18 cellular contexts compared by ENCODE assay signal in the genomic region with DNA sequence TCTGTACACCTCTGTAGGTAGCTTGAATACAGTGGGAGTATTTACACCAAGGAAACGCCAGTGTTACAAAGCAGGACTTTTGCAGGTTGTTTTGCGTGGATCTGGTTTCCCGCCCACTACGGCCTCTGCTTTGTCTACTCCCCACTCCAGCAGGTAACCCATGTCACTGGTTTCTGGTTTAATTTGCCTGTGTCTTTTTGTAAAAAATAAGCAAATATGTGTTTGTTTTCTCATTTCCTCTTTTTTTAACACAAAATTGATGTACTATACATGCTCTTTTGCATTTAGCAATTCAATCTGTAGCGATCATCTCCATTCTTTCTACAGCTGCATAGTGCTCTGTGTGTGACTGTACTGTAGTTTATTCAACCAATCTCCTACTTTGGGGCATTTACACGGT.
"Had no signal": no experiment of that assay in that cellular context is flagged by ENCODE, and none has a peak within 500 bp of the region (broad histone marks: within the 10 kb centered on the region; RNA-seq: fewer than 3 reads in every experiment).

No MANE protein-coding gene starts in this region.

- H3K36me3 ChIP-seq: MG63, SJSA1 had no signal

- H3K27me3 ChIP-seq: MG63, SJSA1 had no signal

- FAIRE-seq: RCC 7860 had no signal

- H3K27ac ChIP-seq: SJSA1, SK-N-MC had no signal

- H3K4me3 ChIP-seq: MG63, SJSA1, SK-N-MC had no signal

- DNase-seq: KBM-7, MG63, NCI-H1092, NCI-H1105 treated with DMSO at 0.1 percent for 48 hours, NCI-H1417 treated with DMSO at 0.1 percent for 48 hours, NCI-H1694, NCI-H187 treated with DMSO at 0.1 percent for 48 hours, NCI-H2029 treated with DMSO at 0.1 percent for 48 hours, NCI-H2171 treated with DMSO at 0.1 percent for 48 hours, NCI-H446 treated with DMSO at 0.1 percent for 48 hours, NCI-H526, Right ventricle myocardium superior, RPMI8226, SIG-M5, T-helper 1 cell had no signal

- H3K9me3 ChIP-seq: MG63, SJSA1 had no signal
